1 cellular context compared by ENCODE assay signal in genomic region chr18:59311631-59312030, GRCh38.
TF ChIP-seq lines count a peak whose summit lies in the region.

No MANE protein-coding gene starts in this region.

TF ChIP-seq in IMR-90, 13 proteins besides CTCF, POLR2A, EP300 and RAD21:
- TF ChIP-seq CEBPB (IDR thresholded peaks at IDR 0.05; ENCODE audit: low read depth, low read length): no peak
- TF ChIP-seq SMC3 (IDR thresholded peaks at IDR 0.05; ENCODE audit: low read depth, low read length): no peak
